In genomic region chr11:65652511-65653228, GRCh38 we compare ENCODE assay signal across 8 cellular contexts. TPM values are rescaled to one million over a fixed set of nuclear protein-coding genes. Genes with fewer than 3 reads are reported as not detected.
A peak's percentile ranks its signal among the peaks of the same experiment; 100 is the strongest.
DNase-seq lines count a peak whose midpoint lies in the region; ATAC-seq, FAIRE-seq and TF ChIP-seq lines count a peak whose summit lies in the region.

No MANE protein-coding gene starts in this region.

- no peaks in the 10 kb centered on the region for H4K20me1 ChIP-seq in keratinocyte (ENCODE audit: control insufficient read depth, extremely low read depth, insufficient read depth, low read length)

- peak overlapping the region; percentile 88 for H2AFZ ChIP-seq in keratinocyte (ENCODE audit: control insufficient read depth, low read length)

- no peak for TF ChIP-seq CTCF in AG09309 (IDR thresholded peaks at IDR 0.05; ENCODE audit: control insufficient read depth, insufficient read depth, low read depth, low read length, missing control alignments)
- TF ChIP-seq CTCF in keratinocyte (optimal IDR thresholded peaks at IDR 0.05 in 1 of 3, IDR thresholded peaks at IDR 0.05 in 1 of 3, conservative IDR thresholded peaks at IDR 0.05 in 1 of 3; ENCODE audit: extremely low read depth in 1 of 3, insufficient read depth in 2 of 3, low read length in 3 of 3) = no peak

- H3K79me2 ChIP-seq in keratinocyte (ENCODE audit: control insufficient read depth, insufficient read depth, low read length) = no peaks in the 10 kb centered on the region

- H3K4me1 ChIP-seq in keratinocyte (ENCODE audit: control insufficient read depth, extremely low read depth, insufficient read depth, low read length) = peaks cover 33% of the 10 kb centered on the region

- H3K27me3 ChIP-seq in keratinocyte (ENCODE audit: control insufficient read depth, extremely low read depth, insufficient read depth, low read length) = no peaks in the 10 kb centered on the region

- peak; percentile 5 for FAIRE-seq in keratinocyte (lab: Jason Lieb, UNC)

- DNase-seq in AG09309 (ENCODE audit: low read depth) (peak; percentile 71), NCI-H345 treated with DMSO at 0.1 percent for 48 hours (lab: John Stamatoyannopoulos, UW; ENCODE audit: unreplicated experiment) (peak; percentile 71), keratinocyte (ENCODE audit: low read depth, low spot score) (no peak)
- DNase-seq in activated CD4-positive, CD25-positive, alpha-beta regulatory T cell treated with anti-CD3 and anti-CD28 coated beads, Interleukin-2, amount 50 U/mL, for 16 hours (ENCODE audit: low read depth, low spot score) = peak; percentile 88
- peak; percentile 97 for DNase-seq in central memory CD4-positive, alpha-beta T cell
- DNase-seq in stimulated activated CD4-positive, alpha-beta T cell treated with anti-CD3 and anti-CD28 coated beads, Interleukin-12 subunit alpha, Interleukin-12 subunit beta, amount 100 ng/mL, for 48 hours (ENCODE audit: low read depth in 2 of 3, low spot score in 1 of 3) = peak; percentile 87 to 95 (median 94)

- no peaks in the 10 kb centered on the region for H3K9me3 ChIP-seq in keratinocyte (ENCODE audit: control insufficient read depth, low read depth, low read length)

- H3K9me1 ChIP-seq in keratinocyte (ENCODE audit: control insufficient read depth, extremely low read depth, insufficient read depth, low read length) = no peaks in the 10 kb centered on the region

- peaks cover 28 to 33% of the 10 kb centered on the region in 2 experiments for H3K36me3 ChIP-seq in keratinocyte (ENCODE audit: control insufficient read depth in 2 of 2, extremely low read depth in 1 of 2, insufficient read depth in 2 of 2, low read length in 2 of 2)

- peak overlapping the region; percentile 50 for H3K4me3 ChIP-seq in AG09309 (ENCODE audit: control insufficient read depth, low read depth, low read length)
- peak overlapping the region; percentile 40 to 65 (median 58) for H3K4me3 ChIP-seq in keratinocyte (ENCODE audit: control insufficient read depth in 2 of 3, extremely low read depth in 1 of 3, insufficient read depth in 2 of 3, low read depth in 1 of 3, low read length in 3 of 3)

- ATAC-seq in GM19023 (IDR thresholded peaks at IDR 0.05; ENCODE audit: unreplicated experiment) (peak; percentile 85), HG03175 (IDR thresholded peaks at IDR 0.05; ENCODE audit: unreplicated experiment) (peak; percentile 71)

- H3K27ac ChIP-seq in keratinocyte (ENCODE audit: control insufficient read depth, insufficient read depth, low read length) = peak overlapping the region; percentile 84

- peak overlapping the region; percentile 64 for H3K9ac ChIP-seq in keratinocyte (ENCODE audit: control insufficient read depth, extremely low read depth, insufficient read depth, low read length)

- H3K4me2 ChIP-seq in keratinocyte (ENCODE audit: control insufficient read depth, extremely low read depth, insufficient read depth, low read depth, low read length) = peak overlapping the region; percentile 73

- dilution Hi-C loops in keratinocyte (cut with MboI; ENCODE audit: extremely low pct_ligation_motif_present, low sequenced_read_pairs) = no loop called here

RNA-seq across cellular contexts. Expression of gene RELA, which starts 10.0 kb away (rescaled TPM):
- 20.4 to 49.4 TPM (median 23.5 TPM) in 3 replicates for polyA plus RNA-seq in keratinocyte
- polyA plus RNA-seq in keratinocyte (2011; ENCODE audit: low read depth) = 32.8 TPM
- 29.6 and 40.9 TPM in 2 replicates for polyA plus RNA-seq in keratinocyte (2011; cell fraction: cytosol; rRNA removed)
- polyA plus RNA-seq in keratinocyte (2011; cell fraction: nucleus; rRNA removed) = 53.6 and 57.6 TPM in 2 replicates
- 55.0 and 57.5 TPM in 2 replicates for polyA plus RNA-seq in keratinocyte (2012; ENCODE audit: low replicate concordance)
- polyA minus RNA-seq in keratinocyte = 25.4 to 159 TPM (median 34.4 TPM) in 3 replicates
- 29.5 TPM for polyA minus RNA-seq in keratinocyte (2011; cell fraction: cytosol; rRNA and poly(A)+ RNA removed)
- polyA minus RNA-seq in keratinocyte (2011; cell fraction: nucleus; rRNA and poly(A)+ RNA removed) = 19.3 and 22.6 TPM in 2 replicates

RNA-seq across cellular contexts. Expression of gene SIPA1, which starts 14.8 kb away (rescaled TPM):
- polyA plus RNA-seq in keratinocyte = 4.5 to 7.2 TPM (median 7.1 TPM) in 3 replicates
- polyA plus RNA-seq in keratinocyte (2011; ENCODE audit: low read depth) = 8.5 TPM
- 2.7 and 6.2 TPM in 2 replicates for polyA plus RNA-seq in keratinocyte (2011; cell fraction: cytosol; rRNA removed)
- 5.3 and 7.0 TPM in 2 replicates for polyA plus RNA-seq in keratinocyte (2011; cell fraction: nucleus; rRNA removed)
- polyA plus RNA-seq in keratinocyte (2012; ENCODE audit: low replicate concordance) = 15.3 and 16.2 TPM in 2 replicates
- 7.4 to 49.8 TPM (median 9.6 TPM) in 3 replicates for polyA minus RNA-seq in keratinocyte
- polyA minus RNA-seq in keratinocyte (2011; cell fraction: cytosol; rRNA and poly(A)+ RNA removed) = 11.9 TPM
- 6.1 and 8.1 TPM in 2 replicates for polyA minus RNA-seq in keratinocyte (2011; cell fraction: nucleus; rRNA and poly(A)+ RNA removed)

RNA-seq across cellular contexts. Expression of gene PCNX3, which starts 37.1 kb away (rescaled TPM):
- 6.1 to 16.5 TPM (median 10.5 TPM) in 3 replicates for polyA plus RNA-seq in keratinocyte
- 2.9 TPM for polyA plus RNA-seq in keratinocyte (2011; ENCODE audit: low read depth)
- polyA plus RNA-seq in keratinocyte (2011; cell fraction: cytosol; rRNA removed) = 5.5 and 9.7 TPM in 2 replicates
- polyA plus RNA-seq in keratinocyte (2011; cell fraction: nucleus; rRNA removed) = 45.9 and 65.6 TPM in 2 replicates
- 16.6 and 25.6 TPM in 2 replicates for polyA plus RNA-seq in keratinocyte (2012; ENCODE audit: low replicate concordance)
- 26.5 to 94.3 TPM (median 29.5 TPM) in 3 replicates for polyA minus RNA-seq in keratinocyte
- polyA minus RNA-seq in keratinocyte (2011; cell fraction: cytosol; rRNA and poly(A)+ RNA removed) = 33.4 TPM
- polyA minus RNA-seq in keratinocyte (2011; cell fraction: nucleus; rRNA and poly(A)+ RNA removed) = 97.7 and 104 TPM in 2 replicates

RNA-seq across cellular contexts. Expression of gene MAP3K11, which starts 38.6 kb away (rescaled TPM):
- polyA plus RNA-seq in keratinocyte = 13.6 to 18.8 TPM (median 17.5 TPM) in 3 replicates
- polyA plus RNA-seq in keratinocyte (2011; ENCODE audit: low read depth) = 16.5 TPM
- 13.9 and 26.8 TPM in 2 replicates for polyA plus RNA-seq in keratinocyte (2011; cell fraction: cytosol; rRNA removed)
- 16.8 and 28.6 TPM in 2 replicates for polyA plus RNA-seq in keratinocyte (2011; cell fraction: nucleus; rRNA removed)
- polyA plus RNA-seq in keratinocyte (2012; ENCODE audit: low replicate concordance) = 19.2 and 29.1 TPM in 2 replicates
- 19.5 to 32.4 TPM (median 32.4 TPM) in 3 replicates for polyA minus RNA-seq in keratinocyte
- 34.0 TPM for polyA minus RNA-seq in keratinocyte (2011; cell fraction: cytosol; rRNA and poly(A)+ RNA removed)
- 16.4 and 21.2 TPM in 2 replicates for polyA minus RNA-seq in keratinocyte (2011; cell fraction: nucleus; rRNA and poly(A)+ RNA removed)

RNA-seq across cellular contexts. Expression of gene KCNK7, which starts 57.1 kb away (rescaled TPM):
- polyA plus RNA-seq in keratinocyte = 0.14 to 1.5 TPM (median 0.46 TPM) in 3 replicates
- not detected for polyA plus RNA-seq in keratinocyte (2011; ENCODE audit: low read depth)
- 0.18 and 0.19 TPM in 2 replicates for polyA plus RNA-seq in keratinocyte (2011; cell fraction: cytosol; rRNA removed)
- 0.34 and 0.51 TPM in 2 replicates for polyA plus RNA-seq in keratinocyte (2011; cell fraction: nucleus; rRNA removed)
- 0.63 and 0.75 TPM in 2 replicates for polyA plus RNA-seq in keratinocyte (2012; ENCODE audit: low replicate concordance)
- 0.26 TPM in 1 of 3 replicates, not detected in the others for polyA minus RNA-seq in keratinocyte
- polyA minus RNA-seq in keratinocyte (2011; cell fraction: cytosol; rRNA and poly(A)+ RNA removed) = not detected
- not detected in 2 replicates for polyA minus RNA-seq in keratinocyte (2011; cell fraction: nucleus; rRNA and poly(A)+ RNA removed)
